In the genomic region with DNA sequence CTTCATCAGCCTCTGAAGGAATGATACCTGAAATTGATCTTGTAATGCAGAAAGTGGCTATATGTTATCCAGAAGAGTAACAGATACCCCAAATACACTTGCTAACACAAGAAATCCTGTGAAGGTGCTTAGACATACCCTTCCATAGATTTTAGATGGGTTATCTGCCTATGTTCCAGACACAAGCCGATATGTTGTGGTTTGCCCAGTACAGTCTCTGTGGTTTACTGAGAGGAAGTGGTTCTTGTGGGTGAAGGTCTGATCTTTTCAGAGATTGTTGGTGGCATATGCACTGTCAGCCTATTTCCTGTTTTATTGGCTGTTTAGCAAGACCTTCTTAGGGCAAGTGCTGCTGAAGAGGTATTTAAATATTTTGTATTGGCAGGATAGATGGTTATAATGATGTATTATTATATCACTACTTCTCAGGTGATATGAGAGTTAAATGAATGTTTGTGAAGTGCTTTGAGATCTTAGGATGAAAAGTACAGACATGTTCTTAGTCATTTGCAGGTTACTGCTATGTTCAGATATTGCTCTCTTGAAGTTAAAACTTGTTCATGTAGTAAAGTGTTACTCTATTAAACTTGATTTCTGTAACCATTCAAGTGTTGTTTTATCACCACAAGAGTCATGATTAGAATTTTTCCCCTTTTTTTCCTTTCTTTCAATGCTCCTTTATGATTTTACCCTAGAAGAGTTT, we compare ENCODE assay signal across 9 cellular contexts. TPM values are rescaled to one million over a fixed set of nuclear protein-coding genes. Genes with fewer than 3 reads are reported as not detected.
A peak's percentile ranks its signal among the peaks of the same experiment; 100 is the strongest.
DNase-seq lines count a peak whose midpoint lies in the region; ATAC-seq and TF ChIP-seq lines count a peak whose summit lies in the region.
"Had no signal": no experiment of that assay in that cellular context is flagged by ENCODE, and none has a peak within 500 bp of the region (broad histone marks: within the 10 kb centered on the region; RNA-seq: fewer than 3 reads in every experiment).

No MANE protein-coding gene starts in this region.

- DNase-seq in CD4-positive, alpha-beta memory T cell, result peak; percentile 75 to 81 (median 79)
- DNase-seq in Panc1 (ENCODE audit: low read depth, low spot score) (no peak), NCI-H774 (lab: John Stamatoyannopoulos, UW) (no peak), posterior vena cava (ENCODE audit: low spot score) (no peak)
- DNase-seq in central memory CD8-positive, alpha-beta T cell (ENCODE audit: low spot score in 2 of 2), result peak in 1 of 2 donors; percentile 65
- DNase-seq in stimulated activated CD4-positive, alpha-beta T cell treated with anti-CD3 and anti-CD28 coated beads, Interleukin-2, amount 100 ng/mL, for 48 hours, result peak; percentile 18 to 31
- DNase-seq: upper lobe of left lung had no signal

- in situ Hi-C loops in Panc1 (cut with HindIII; ENCODE audit: low pct_unique_long_range_greater_than_20kb, low sequenced_read_pairs), result no loop called here

- POLR2A ChIA-PET in CD4-positive, alpha-beta memory T cell (lab: Charles Lee; ENCODE audit: partially characterized antibody), result interaction anchor here (0.7 to 1.2 kb wide), 2 partner anchors 9 to 10 kb away, joined by 3 read pairs; no protein-coding TSS in a partner anchor
- POLR2A ChIA-PET in Panc1 (lab: Charles Lee), result interaction anchor here (0.6 kb wide), 1 partner anchor 100 kb away, joined by 5 read pairs; no protein-coding TSS in a partner anchor

- peak; percentile 83 for ATAC-seq in GM18907 (IDR thresholded peaks at IDR 0.05; ENCODE audit: unreplicated experiment)
- peak; percentile 60 for ATAC-seq in HG03039 (IDR thresholded peaks at IDR 0.05; ENCODE audit: unreplicated experiment)
- peak; percentile 72 for ATAC-seq in Panc1
- ATAC-seq in central memory CD8-positive, alpha-beta T cell (replicated peaks; ENCODE audit: extremely low read depth, poor library complexity, severe bottlenecking), result peak; percentile 95

- H3K4me1 ChIP-seq in CD4-positive, alpha-beta memory T cell (ENCODE audit: insufficient read depth, low read length), result peaks cover 44% of the 10 kb centered on the region
- H3K4me1 ChIP-seq in Panc1 (ENCODE audit: control insufficient read depth, insufficient read depth, low read length), result peaks cover 81% of the 10 kb centered on the region

- H3K27me3 ChIP-seq in CD4-positive, alpha-beta memory T cell (ENCODE audit: insufficient read depth, low read length), result peaks cover 23% of the 10 kb centered on the region
- no peaks in the 10 kb centered on the region for H3K27me3 ChIP-seq in Panc1 (ENCODE audit: control insufficient read depth, insufficient read depth, low read length)
- H3K27me3 ChIP-seq: upper lobe of left lung had no signal

- peak overlapping the region; percentile 5 to 85 (median 67) for H3K4me3 Mint-ChIP-seq in CD4-positive, alpha-beta memory T cell
- H3K4me3 Mint-ChIP-seq in central memory CD8-positive, alpha-beta T cell, result peak overlapping the region; percentile 45

- CTCF ChIA-PET in CD4-positive, alpha-beta memory T cell (lab: Charles Lee; ENCODE audit: partially characterized antibody), result interaction anchor here (1.7 kb wide), 1 partner anchor 10 kb away, joined by 4 read pairs; no protein-coding TSS in a partner anchor
- CTCF ChIA-PET in Panc1 (lab: Charles Lee), result no interaction called here

- no peak for TF ChIP-seq CTCF in Panc1 (IDR thresholded peaks at IDR 0.05)

- H3K36me3 Mint-ChIP-seq in CD4-positive, alpha-beta memory T cell, result peaks cover 1 to 2% of the 10 kb centered on the region in 2 donors
- H3K36me3 Mint-ChIP-seq in central memory CD8-positive, alpha-beta T cell (ENCODE audit: insufficient read depth), result peaks cover 4% of the 10 kb centered on the region

- H3K9me3 Mint-ChIP-seq in CD4-positive, alpha-beta memory T cell, result peaks cover 0 to 7% (median 3%) of the 10 kb centered on the region in 8 donors
- H3K9me3 Mint-ChIP-seq in central memory CD8-positive, alpha-beta T cell, result no peaks in the 10 kb centered on the region

- no peaks in the 10 kb centered on the region for H3K9me3 ChIP-seq in CD4-positive, alpha-beta memory T cell (ENCODE audit: control insufficient read depth in 1 of 2, low read length in 2 of 2)
- H3K9me3 ChIP-seq in Panc1 (ENCODE audit: control insufficient read depth, insufficient read depth, low read depth, low read length), result no peaks in the 10 kb centered on the region
- H3K9me3 ChIP-seq: upper lobe of left lung had no signal

- H3K27me3 Mint-ChIP-seq in CD4-positive, alpha-beta memory T cell, result peaks cover 41 to 44% of the 10 kb centered on the region in 2 donors
- H3K27me3 Mint-ChIP-seq in central memory CD8-positive, alpha-beta T cell, result peaks cover 56% of the 10 kb centered on the region

- BruUV-seq in Panc1 (replicated peaks; lab: Mats Ljungman, UMichigan), result no TSS peak

- intact Hi-C loops in CD4-positive, alpha-beta memory T cell (cut with micrococcal nuclease), result no loop called here
- intact Hi-C loops in Panc1 (cut with micrococcal nuclease; ENCODE audit: unreplicated experiment), result no loop called here
- intact Hi-C loops in posterior vena cava (cut with DNase I), result loop anchor here in 1 of 2 donors (5.0 kb wide), 2 partner anchors 73 to 643 kb away; no protein-coding TSS in a partner anchor

- no peak overlapping the region for H3K4me3 ChIP-seq in CD4-positive, alpha-beta memory T cell (ENCODE audit: low read length in 2 of 2)
- H3K4me3 ChIP-seq in Panc1 (ENCODE audit: low read depth in 2 of 2, low read length in 2 of 2), result no peak overlapping the region
- H3K4me3 ChIP-seq: upper lobe of left lung had no signal

- H3K27ac ChIP-seq in CD4-positive, alpha-beta memory T cell (ENCODE audit: low read depth, low read length), result no peak overlapping the region
- peak overlapping the region; percentile 55; the same call in 1 of the 2 replicates for H3K27ac ChIP-seq in Panc1 (ENCODE audit: low read length)

- H3K36me3 ChIP-seq in CD4-positive, alpha-beta memory T cell (ENCODE audit: insufficient read depth, low read length), result no peaks in the 10 kb centered on the region
- no peaks in the 10 kb centered on the region for H3K36me3 ChIP-seq in Panc1 (ENCODE audit: control insufficient read depth, insufficient read depth, low read length)
- H3K36me3 ChIP-seq: upper lobe of left lung had no signal

- peaks cover 24 to 44% (median 30%) of the 10 kb centered on the region in 4 donors for H3K4me1 Mint-ChIP-seq in CD4-positive, alpha-beta memory T cell
- H3K4me1 Mint-ChIP-seq in central memory CD8-positive, alpha-beta T cell, result peaks cover 33% of the 10 kb centered on the region

- peak overlapping the region in 4 of 7 donors; percentile 32 to 82 (median 58) for H3K27ac Mint-ChIP-seq in CD4-positive, alpha-beta memory T cell
- peak overlapping the region; percentile 33 for H3K27ac Mint-ChIP-seq in central memory CD8-positive, alpha-beta T cell (ENCODE audit: low read depth)

RNA-seq across cellular contexts. Expression of a gene that starts 8.2 kb away (rescaled TPM):
- total RNA-seq in CD4-positive, alpha-beta memory T cell, result 1 to 10 TPM; 4.6 to 5.0 TPM
- 1 to 10 TPM in 1 of 2 donors, under 1 TPM in 1; 0.80 to 3.1 TPM for polyA plus RNA-seq in CD4-positive, alpha-beta memory T cell
- total RNA-seq in Panc1 (2021; ENCODE audit: unreplicated experiment), result 182 TPM
- 55.9 TPM for polyA plus RNA-seq in Panc1 (2012; ENCODE audit: insufficient read length)
- 100 to 1,000 TPM in 1 of 2 donors, 10 to 100 TPM in 1; 77.6 to 101 TPM for total RNA-seq in posterior vena cava

RNA-seq across cellular contexts. Expression of a gene that starts 19.4 kb away (rescaled TPM):
- under 1 TPM; 0.25 to 0.70 TPM for total RNA-seq in CD4-positive, alpha-beta memory T cell
- polyA plus RNA-seq in CD4-positive, alpha-beta memory T cell, result under 1 TPM; 0.13 to 0.30 TPM
- 22.8 TPM for total RNA-seq in Panc1 (2021; ENCODE audit: unreplicated experiment)
- polyA plus RNA-seq in Panc1 (2012; ENCODE audit: insufficient read length), result 12.7 TPM
- 1 to 10 TPM; 4.9 to 6.0 TPM for total RNA-seq in posterior vena cava

Comparison
In these comparisons a context has a peak if more than half of its experiments do, and no peak if none do; other contexts are left out.
1. DNase-seq: peak in CD4-positive, alpha-beta memory T cell (5 of 5) and stimulated activated CD4-positive, alpha-beta T cell treated with anti-CD3 and anti-CD28 coated beads, Interleukin-2, amount 100 ng/mL, for 48 hours (2 of 2); none in Panc1 (single experiment), NCI-H774 (single experiment) and posterior vena cava (single experiment).
2. RNA of a gene that starts 8.2 kb away (total RNA-seq): 182 TPM in Panc1 (single experiment) and 77.6 to 101 TPM in posterior vena cava; 4.6 to 5.0 TPM in CD4-positive, alpha-beta memory T cell; every median in the first group is over 10 times any median in the second.
3. Peak in every context shown above with its lines, with median percentiles within 50 percentile points of each other: ATAC-seq.